Comparison of ENCODE assay signal across 9 cellular contexts in the genomic region with DNA sequence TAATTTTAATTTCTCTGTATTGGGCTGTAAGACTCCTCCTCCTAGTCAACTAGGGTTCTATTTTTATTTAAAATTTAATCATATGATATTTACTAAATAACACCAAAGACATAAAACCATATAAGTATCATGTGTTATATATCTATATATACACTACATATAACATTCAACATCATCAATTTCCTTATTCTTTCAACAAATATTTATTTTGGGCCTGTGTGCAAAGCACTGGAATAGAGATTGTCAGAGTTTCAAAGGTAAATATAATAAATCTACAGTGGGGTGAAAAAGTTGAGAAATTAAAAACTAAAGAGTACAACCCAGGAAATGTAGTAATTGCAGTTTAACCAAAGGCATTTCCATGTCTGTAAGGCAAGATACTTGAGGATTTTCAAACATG.
"Had no signal": no experiment of that assay in that cellular context is flagged by ENCODE, and none has a peak within 500 bp of the region (broad histone marks: within the 10 kb centered on the region; RNA-seq: fewer than 3 reads in every experiment).

No MANE protein-coding gene starts in this region.

- DNase-seq: GM23248, GOT3, H7, HFFc6, IMR-90 had no signal

- ATAC-seq: HCT116, K562 had no signal

- H3K4me3 ChIP-seq: GM23248, HAP-1, K562 had no signal

- FAIRE-seq: HTR-8/SVneo, K562 had no signal

- H2AFZ ChIP-seq: GM23248 had no signal

- H3K4me1 ChIP-seq: HAP-1 had no signal

- H3K27ac ChIP-seq: GM23248 had no signal

- H3K9me3 ChIP-seq: HAP-1 had no signal

- H3K36me3 ChIP-seq: HAP-1 had no signal
